In genomic region chr2:9378433-9379371, GRCh38 we compare ENCODE assay signal across 9 cellular contexts. TPM values are rescaled to one million over a fixed set of nuclear protein-coding genes. Genes with fewer than 3 reads are reported as not detected.
DNase-seq lines count a peak whose midpoint lies in the region; ATAC-seq and TF ChIP-seq lines count a peak whose summit lies in the region.
"Had no signal": no experiment of that assay in that cellular context is flagged by ENCODE, and none has a peak within 500 bp of the region (broad histone marks: within the 10 kb centered on the region; RNA-seq: fewer than 3 reads in every experiment).

No MANE protein-coding gene starts in this region.

- DNase-seq in breast epithelium (ENCODE audit: low spot score in 2 of 2): no peak
- peak; percentile 82 for DNase-seq in iris pigment epithelial cell (ENCODE audit: low read depth)
- DNase-seq in transverse colon: peak; percentile 35
- DNase-seq in CD4-positive, alpha-beta memory T cell: no peak
- no peak for DNase-seq in NCI-H1930 (lab: John Stamatoyannopoulos, UW)
- no peak for DNase-seq in effector memory CD8-positive, alpha-beta T cell
- DNase-seq: NCI-H526 had no signal

- H3K4me1 ChIP-seq in HUES48 (ENCODE audit: control insufficient read depth, insufficient read depth, low read length) (peaks cover 8% of the 10 kb centered on the region), breast epithelium (no peaks in the 10 kb centered on the region), transverse colon (peaks cover 3 to 25% (median 14%) of the 10 kb centered on the region in 4 donors)
- no peaks in the 10 kb centered on the region for H3K4me1 ChIP-seq in CD4-positive, alpha-beta memory T cell (ENCODE audit: insufficient read depth, low read length)

- H3K9me3 ChIP-seq in HUES48 (ENCODE audit: control insufficient read depth, insufficient read depth, low read length) (no peaks in the 10 kb centered on the region), breast epithelium (no peaks in the 10 kb centered on the region), transverse colon (no peaks in the 10 kb centered on the region)
- H3K9me3 ChIP-seq in CD4-positive, alpha-beta memory T cell (ENCODE audit: control insufficient read depth in 1 of 2, low read length in 2 of 2): no peaks in the 10 kb centered on the region

- TF ChIP-seq CTCF in breast epithelium (IDR thresholded peaks at IDR 0.05): no peak
- TF ChIP-seq CTCF in transverse colon (IDR thresholded peaks at IDR 0.05): no peak

- no peak overlapping the region for H3K9ac ChIP-seq in HUES48 (ENCODE audit: low read depth, low read length)

- H3K4me3 Mint-ChIP-seq in CD4-positive, alpha-beta memory T cell: no peak overlapping the region
- H3K4me3 Mint-ChIP-seq in effector memory CD8-positive, alpha-beta T cell: no peak overlapping the region

- CTCF ChIA-PET in CD4-positive, alpha-beta memory T cell (lab: Charles Lee; ENCODE audit: partially characterized antibody): no interaction called here

- H3K36me3 Mint-ChIP-seq in CD4-positive, alpha-beta memory T cell: no peaks in the 10 kb centered on the region
- no peaks in the 10 kb centered on the region for H3K36me3 Mint-ChIP-seq in effector memory CD8-positive, alpha-beta T cell (ENCODE audit: insufficient read depth)

- TF ChIP-seq EP300 in transverse colon (IDR thresholded peaks at IDR 0.05; ENCODE audit: low read depth): no peak

- TF ChIP-seq POLR2A in breast epithelium (IDR thresholded peaks at IDR 0.05) (no peak), transverse colon (IDR thresholded peaks at IDR 0.05) (no peak)

- H3K36me3 ChIP-seq in HUES48 (ENCODE audit: control insufficient read depth, insufficient read depth, low read length) (peaks cover 9% of the 10 kb centered on the region; the same call in 1 of the 2 replicates), breast epithelium (no peaks in the 10 kb centered on the region), transverse colon (peaks cover 0 to 15% (median 3%) of the 10 kb centered on the region in 4 donors)
- no peaks in the 10 kb centered on the region for H3K36me3 ChIP-seq in CD4-positive, alpha-beta memory T cell (ENCODE audit: insufficient read depth, low read length)

- in situ Hi-C loops in transverse colon (cut with MboI; ENCODE audit: low pct_ligation_motif_present in 1 of 4, low pct_unique_long_range_greater_than_20kb in 1 of 4, low sequenced_read_pairs in 3 of 4): no loop called here

- no peak for ATAC-seq in HG02798 (IDR thresholded peaks at IDR 0.05; ENCODE audit: poor library complexity, unreplicated experiment)
- ATAC-seq in effector memory CD8-positive, alpha-beta T cell (replicated peaks): no peak

- no peaks in the 10 kb centered on the region for H3K4me1 Mint-ChIP-seq in CD4-positive, alpha-beta memory T cell
- H3K4me1 Mint-ChIP-seq in effector memory CD8-positive, alpha-beta T cell (ENCODE audit: low read depth in 2 of 2): peaks cover 0 to 5% of the 10 kb centered on the region in 2 donors

- no peaks in the 10 kb centered on the region for H3K9me3 Mint-ChIP-seq in CD4-positive, alpha-beta memory T cell
- H3K9me3 Mint-ChIP-seq in effector memory CD8-positive, alpha-beta T cell: no peaks in the 10 kb centered on the region

- 63 to 79% methylated on average over 3 to 30 of the region's 30 CpGs for WGBS in transverse colon (ENCODE audit: low coverage in 1 of 2), 2 donors

- intact Hi-C loops in breast epithelium (cut with DNase I; ENCODE audit: low total_unique reads): loop anchor here (2.0 kb wide), 1 partner anchor 76 kb away; no protein-coding TSS in a partner anchor
- intact Hi-C loops in transverse colon (cut with DNase I; ENCODE audit: low total_unique reads): no loop called here
- intact Hi-C loops in CD4-positive, alpha-beta memory T cell (cut with micrococcal nuclease): no loop called here

- H3K4me3 ChIP-seq in HUES48 (ENCODE audit: low read depth, low read length) (no peak overlapping the region), breast epithelium (peak overlapping the region in 1 of 3 donors; percentile 11), transverse colon (no peak overlapping the region)
- no peak overlapping the region for H3K4me3 ChIP-seq in CD4-positive, alpha-beta memory T cell (ENCODE audit: low read length in 2 of 2)

- peaks cover 0 to 13% of the 10 kb centered on the region in 2 donors for H3K27me3 Mint-ChIP-seq in CD4-positive, alpha-beta memory T cell
- peaks cover 31 to 42% of the 10 kb centered on the region in 2 donors for H3K27me3 Mint-ChIP-seq in effector memory CD8-positive, alpha-beta T cell

- H3K27me3 ChIP-seq in HUES48 (ENCODE audit: control insufficient read depth, insufficient read depth, low read length): no peaks in the 10 kb centered on the region
- no peaks in the 10 kb centered on the region for H3K27me3 ChIP-seq in breast epithelium
- no peaks in the 10 kb centered on the region for H3K27me3 ChIP-seq in transverse colon
- no peaks in the 10 kb centered on the region for H3K27me3 ChIP-seq in CD4-positive, alpha-beta memory T cell (ENCODE audit: insufficient read depth, low read length)

- H3K27ac ChIP-seq in HUES48 (ENCODE audit: low read depth, low read length): peak overlapping the region; percentile 63
- H3K27ac ChIP-seq in breast epithelium: peak overlapping the region; percentile 33 to 85
- peak overlapping the region; percentile 62 to 71 (median 66) for H3K27ac ChIP-seq in transverse colon
- no peak overlapping the region for H3K27ac ChIP-seq in CD4-positive, alpha-beta memory T cell (ENCODE audit: low read depth, low read length)

- no peak overlapping the region for H3K27ac Mint-ChIP-seq in CD4-positive, alpha-beta memory T cell
- H3K27ac Mint-ChIP-seq in effector memory CD8-positive, alpha-beta T cell: no peak overlapping the region

- POLR2A ChIA-PET in CD4-positive, alpha-beta memory T cell (lab: Charles Lee; ENCODE audit: partially characterized antibody): no interaction called here

RNA-seq across cellular contexts. Expression of gene ITGB1BP1, which starts 44.6 kb away (rescaled TPM):
- 100 to 1,000 TPM in 1 of 3 donors, 10 to 100 TPM in 2; 35.7 to 271 (median 63.3) TPM for total RNA-seq in breast epithelium
- 10 to 100 TPM; 10.7 to 27.7 (median 21.7) TPM for total RNA-seq in transverse colon
- total RNA-seq in CD4-positive, alpha-beta memory T cell: 10 to 100 TPM; 55.1 to 55.8 TPM
- polyA plus RNA-seq in CD4-positive, alpha-beta memory T cell: 100 to 1,000 TPM; 124 to 161 TPM

RNA-seq across cellular contexts. Expression of gene CPSF3, which starts 44.8 kb away (rescaled TPM):
- total RNA-seq in breast epithelium (10 to 100 TPM; 18.1 to 26.2 (median 23.1) TPM), transverse colon (100 to 1,000 TPM in 1 of 4 donors, 10 to 100 TPM in 3; 17.6 to 173 (median 22.2) TPM)
- 10 to 100 TPM; 20.9 to 22.4 TPM for total RNA-seq in CD4-positive, alpha-beta memory T cell
- polyA plus RNA-seq in CD4-positive, alpha-beta memory T cell: 10 to 100 TPM; 27.8 to 33.7 TPM

Comparison
In these comparisons a context has a peak if more than half of its experiments do, and no peak if none do; other contexts are left out.
1. DNase-seq: peak in iris pigment epithelial cell (single experiment) and transverse colon (single experiment); none in breast epithelium (0 of 2), CD4-positive, alpha-beta memory T cell (0 of 5), NCI-H1930 (0 of 2) and effector memory CD8-positive, alpha-beta T cell (0 of 3).